Comparison of ENCODE assay signal across 8 cellular contexts in genomic region chr7:140653319-140654108, GRCh38. TPM values are rescaled to one million over a fixed set of nuclear protein-coding genes. Genes with fewer than 3 reads are reported as not detected.
A peak's percentile ranks its signal among the peaks of the same experiment; 100 is the strongest.
DNase-seq lines count a peak whose midpoint lies in the region; TF ChIP-seq lines count a peak whose summit lies in the region.

No MANE protein-coding gene starts in this region.

- H3K36me3 ChIP-seq in KMS-11 (ENCODE audit: insufficient read depth) (no peaks in the 10 kb centered on the region), PC-9 (ENCODE audit: low read depth) (no peaks in the 10 kb centered on the region), stomach smooth muscle (ENCODE audit: control insufficient read depth in 2 of 2, insufficient read depth in 2 of 2, low read length in 2 of 2) (no peaks in the 10 kb centered on the region)

- H4K20me1 ChIP-seq in KMS-11 (ENCODE audit: insufficient read depth) (no peaks in the 10 kb centered on the region), PC-9 (ENCODE audit: insufficient read depth) (no peaks in the 10 kb centered on the region)

- CTCF ChIA-PET in PC-9 (lab: Charles Lee): interaction anchor here (0.6 to 1.6 kb wide), 7 partner anchors 29 to 880 kb away, joined by 4 to 18 read pairs (median 6); partner anchors contain the start of gene NDUFB2

- BruUV-seq in PC-9 (replicated peaks; lab: Mats Ljungman, UMichigan): no TSS peak

- H3K9me2 ChIP-seq in PC-9 (ENCODE audit: insufficient read depth): no peaks in the 10 kb centered on the region

- H3K9me3 ChIP-seq in PC-9 (ENCODE audit: insufficient read depth, low read depth) (no peaks in the 10 kb centered on the region), stomach smooth muscle (ENCODE audit: control insufficient read depth in 2 of 2, low read length in 2 of 2) (no peaks in the 10 kb centered on the region)

- peaks cover 17% of the 10 kb centered on the region for H3K4me1 ChIP-seq in KMS-11 (ENCODE audit: low read depth, poor library complexity, severe bottlenecking)
- H3K4me1 ChIP-seq in PC-9 (replicated peaks; ENCODE audit: insufficient read depth): peaks cover 55% of the 10 kb centered on the region
- peaks cover 15% of the 10 kb centered on the region for H3K4me1 ChIP-seq in stomach smooth muscle (ENCODE audit: control insufficient read depth, insufficient read depth, low read length)

- H3K4me3 ChIP-seq in KMS-11 (IDR thresholded peaks at IDR 0.05; ENCODE audit: insufficient read depth, low read depth, low read length) (no peak overlapping the region), PC-9 (no peak overlapping the region), stomach smooth muscle (ENCODE audit: low read length in 2 of 2) (peak overlapping the region; percentile 52)

- H3K27me3 ChIP-seq in KMS-11 (ENCODE audit: insufficient read depth, low read depth): no peaks in the 10 kb centered on the region; the same call in 1 of the 2 replicates
- no peaks in the 10 kb centered on the region for H3K27me3 ChIP-seq in PC-9 (ENCODE audit: insufficient read depth, low read depth)
- H3K27me3 ChIP-seq in stomach smooth muscle (ENCODE audit: control insufficient read depth in 1 of 2, insufficient read depth in 2 of 2, low read length in 2 of 2): no peaks in the 10 kb centered on the region

- H3K9ac ChIP-seq in KMS-11 (no peak overlapping the region), stomach smooth muscle (ENCODE audit: low read length in 2 of 2) (no peak overlapping the region)

- DNase-seq in DMS53 (lab: John Stamatoyannopoulos, UW) (peak; percentile 93), PC-9 (peak; percentile 63 to 64), cerebellar nuclear complex (lab: John Stamatoyannopoulos, UW) (peak; percentile 8 to 64), kidney glomerular epithelial cell (lab: John Stamatoyannopoulos, UW) (peak; percentile 51), MV-4-11 (lab: John Stamatoyannopoulos, UW) (no peak), GM19240 (ENCODE audit: insufficient read length, low spot score) (no peak)

- no peak overlapping the region for H3K27ac ChIP-seq in KMS-11
- no peak overlapping the region for H3K27ac ChIP-seq in PC-9
- no peak overlapping the region for H3K27ac ChIP-seq in stomach smooth muscle (ENCODE audit: low read length)

- TF ChIP-seq CTCF in KMS-11 (conservative IDR thresholded peaks at IDR 0.05; ENCODE audit: low read depth, low read length) (peak; percentile 100), PC-9 (conservative IDR thresholded peaks at IDR 0.05) (peak; percentile 95)

- POLR2A ChIA-PET in PC-9 (lab: Charles Lee; ENCODE audit: unreplicated experiment): interaction anchor here (0.6 to 0.8 kb wide), 2 partner anchors 29 to 175 kb away, joined by 5 to 26 read pairs; no protein-coding TSS in a partner anchor

- H3F3A ChIP-seq in PC-9 (ENCODE audit: insufficient read depth, low read depth): peaks cover 23% of the 10 kb centered on the region; the same call in 1 of the 2 replicates

- intact Hi-C loops in PC-9 (cut with micrococcal nuclease; ENCODE audit: unreplicated experiment): loop anchor here (1.0 to 10.0 kb wide), 5 partner anchors 135 to 479 kb away; partner anchors contain the start of genes KDM7A, MKRN1 and MRPS33

- H2AFZ ChIP-seq in KMS-11 (ENCODE audit: low read depth) (peak overlapping the region; percentile 63), PC-9 (no peak overlapping the region)

- H3K4me2 ChIP-seq in KMS-11 (peak overlapping the region; percentile 41; the same call in 1 of the 2 replicates), PC-9 (0 out of 2 replicates have a peak overlapping the region, but pooled peaks have one; percentile 29)

- H3K79me2 ChIP-seq in KMS-11 (ENCODE audit: insufficient read depth, low read depth) (no peaks in the 10 kb centered on the region), PC-9 (ENCODE audit: low read depth) (no peaks in the 10 kb centered on the region)

RNA-seq across cellular contexts. Expression of gene DENND2A, which starts 12.9 kb away (rescaled TPM):
- 3.7 and 4.2 TPM in 2 replicates for total RNA-seq in PC-9 (2021)

RNA-seq across cellular contexts. Expression of gene ADCK2, which starts 19.2 kb away (rescaled TPM):
- 35.3 and 41.7 TPM in 2 replicates for total RNA-seq in PC-9 (2021)

RNA-seq across cellular contexts. Expression of gene NDUFB2, which starts 43.0 kb away (rescaled TPM):
- total RNA-seq in PC-9 (2021): 180 and 199 TPM in 2 replicates

Comparison
In these comparisons a context has a peak if more than half of its experiments do, and no peak if none do; other contexts are left out.
1. DNase-seq: peak in DMS53 (single experiment), PC-9 (2 of 2), cerebellar nuclear complex (2 of 2) and kidney glomerular epithelial cell (single experiment); none in MV-4-11 (single experiment) and GM19240 (single experiment).
2. H3K4me3 ChIP-seq: peak in stomach smooth muscle (2 of 2); none in KMS-11 (single experiment) and PC-9 (single experiment).